In genomic region chr12:31749024-31749704, GRCh38 we compare ENCODE assay signal across 1 cellular context.
TF ChIP-seq lines count a peak whose summit lies in the region.

No MANE protein-coding gene starts in this region.

TF ChIP-seq in HepG2, 621 proteins besides CTCF, POLR2A, EP300 and RAD21 (continued from another document and continues in another):
- peak; percentile 86 for TF ChIP-seq NR2F6 (IDR thresholded peaks at IDR 0.05)
- peak; percentile 83 for TF ChIP-seq NR2F6 (CRISPR knock-in tag; IDR thresholded peaks at IDR 0.05)
- TF ChIP-seq CSRNP1 (CRISPR knock-in tag; IDR thresholded peaks at IDR 0.05), result peak; percentile 57; the same call in 1 of the 2 replicates
- TF ChIP-seq ZNF672 (CRISPR knock-in tag; IDR thresholded peaks at IDR 0.05), result no peak
- TF ChIP-seq GMEB1 (CRISPR knock-in tag; IDR thresholded peaks at IDR 0.05; ENCODE audit: borderline replicate concordance), result 0 out of 2 replicates have a peak, but pooled peaks have one; percentile 64
- no peak for TF ChIP-seq PLRG1 (conservative IDR thresholded peaks at IDR 0.05)
- no peak for TF ChIP-seq CSRNP2 (CRISPR knock-in tag; conservative IDR thresholded peaks at IDR 0.05; ENCODE audit: low read depth)
- no peak for TF ChIP-seq ATAD3A (CRISPR knock-in tag; IDR thresholded peaks at IDR 0.05)
- no peak for TF ChIP-seq ZNF839 (CRISPR knock-in tag; IDR thresholded peaks at IDR 0.05; ENCODE audit: borderline replicate concordance)
- no peak for TF ChIP-seq ZBTB7A (CRISPR knock-in tag; IDR thresholded peaks at IDR 0.05)
- no peak; the same call in 1 of the 2 replicates for TF ChIP-seq ZNF143 (CRISPR knock-in tag; IDR thresholded peaks at IDR 0.05)
- TF ChIP-seq ZBTB4 (CRISPR knock-in tag; IDR thresholded peaks at IDR 0.05; ENCODE audit: borderline replicate concordance), result no peak
- no peak for TF ChIP-seq ZFP62 (CRISPR knock-in tag; IDR thresholded peaks at IDR 0.05)
- TF ChIP-seq BRCA1 (CRISPR knock-in tag; IDR thresholded peaks at IDR 0.05), result no peak
- 0 out of 2 replicates have a peak, but pooled peaks have one; percentile 19 for TF ChIP-seq ZSCAN21 (CRISPR knock-in tag; IDR thresholded peaks at IDR 0.05; ENCODE audit: borderline replicate concordance)
- TF ChIP-seq ZNF670 (CRISPR knock-in tag; IDR thresholded peaks at IDR 0.05; ENCODE audit: borderline replicate concordance), result peak; percentile 95
- TF ChIP-seq SALL1 (CRISPR knock-in tag; IDR thresholded peaks at IDR 0.05), result peak; percentile 100
- no peak for TF ChIP-seq DNMT1 (CRISPR knock-in tag; IDR thresholded peaks at IDR 0.05)
- 0 out of 2 replicates have a peak, but pooled peaks have one; percentile 11 for TF ChIP-seq ZNF615 (CRISPR knock-in tag; IDR thresholded peaks at IDR 0.05; ENCODE audit: borderline replicate concordance)
- TF ChIP-seq SIN3A (IDR thresholded peaks at IDR 0.05; ENCODE audit: borderline replicate concordance, low read depth, low read length), result no peak
- peak; percentile 99 for TF ChIP-seq TRIM24 (CRISPR knock-in tag; IDR thresholded peaks at IDR 0.05)
- TF ChIP-seq HNRNPH1 (optimal IDR thresholded peaks at IDR 0.05; ENCODE audit: low read depth, low read length), result no peak
- peak; percentile 98 for TF ChIP-seq JUN (CRISPR knock-in tag; IDR thresholded peaks at IDR 0.05)
- no peak for TF ChIP-seq KLF15 (CRISPR knock-in tag; IDR thresholded peaks at IDR 0.05; ENCODE audit: borderline replicate concordance)
- peak; percentile 77 for TF ChIP-seq HNF1B (CRISPR knock-in tag; IDR thresholded peaks at IDR 0.05)
- TF ChIP-seq ISX (CRISPR knock-in tag; conservative IDR thresholded peaks at IDR 0.05), result 0 out of 2 replicates have a peak, but pooled peaks have one; percentile 43
- no peak for TF ChIP-seq LBX2 (CRISPR knock-in tag; IDR thresholded peaks at IDR 0.05; ENCODE audit: borderline replicate concordance)
- no peak for TF ChIP-seq NR0B2 (CRISPR knock-in tag; IDR thresholded peaks at IDR 0.05)
- TF ChIP-seq MZF1 (CRISPR knock-in tag; IDR thresholded peaks at IDR 0.05; ENCODE audit: borderline replicate concordance), result no peak
- TF ChIP-seq MIXL1 (CRISPR knock-in tag; IDR thresholded peaks at IDR 0.05), result peak; percentile 99
- TF ChIP-seq SRY (CRISPR knock-in tag; IDR thresholded peaks at IDR 0.05), result peak; percentile 25; the same call in 1 of the 2 replicates
- peak; percentile 2 for TF ChIP-seq IKZF4 (CRISPR knock-in tag; IDR thresholded peaks at IDR 0.05; ENCODE audit: borderline replicate concordance, low read depth, not compliant biosample characterization)
- no peak for TF ChIP-seq ZNF780A (CRISPR knock-in tag; IDR thresholded peaks at IDR 0.05)
- TF ChIP-seq ATF7 (IDR thresholded peaks at IDR 0.05), result peak; percentile 83
- peak; percentile 95 for TF ChIP-seq ATF7 (CRISPR knock-in tag; IDR thresholded peaks at IDR 0.05)
- peak; percentile 91 for TF ChIP-seq ZFP1 (CRISPR knock-in tag; IDR thresholded peaks at IDR 0.05)
- TF ChIP-seq ZNF251 (CRISPR knock-in tag; IDR thresholded peaks at IDR 0.05), result no peak
- no peak for TF ChIP-seq HNRNPUL1 (IDR thresholded peaks at IDR 0.05; ENCODE audit: low read depth, low read length)
- no peak for TF ChIP-seq ZNF616 (CRISPR knock-in tag; IDR thresholded peaks at IDR 0.05; ENCODE audit: low read depth)
- peak; percentile 49; the same call in 1 of the 2 replicates for TF ChIP-seq ARID4A (CRISPR knock-in tag; IDR thresholded peaks at IDR 0.05; ENCODE audit: borderline replicate concordance)
- no peak for TF ChIP-seq ZFP37 (CRISPR knock-in tag; IDR thresholded peaks at IDR 0.05; ENCODE audit: borderline replicate concordance)
- TF ChIP-seq HOXD1 (CRISPR knock-in tag; IDR thresholded peaks at IDR 0.05), result peak; percentile 93
- peak; percentile 35; the same call in 1 of the 2 replicates for TF ChIP-seq ZNF460 (CRISPR knock-in tag; IDR thresholded peaks at IDR 0.05; ENCODE audit: borderline replicate concordance)
- TF ChIP-seq MEF2D (CRISPR knock-in tag; IDR thresholded peaks at IDR 0.05), result peak; percentile 93
- peak; percentile 82; the same call in 1 of the 2 replicates for TF ChIP-seq ZNF749 (CRISPR knock-in tag; IDR thresholded peaks at IDR 0.05; ENCODE audit: borderline replicate concordance)
- no peak for TF ChIP-seq ZBTB42 (CRISPR knock-in tag; IDR thresholded peaks at IDR 0.05)
- 0 out of 2 replicates have a peak, but pooled peaks have one; percentile 70 for TF ChIP-seq ZNF337 (CRISPR knock-in tag; IDR thresholded peaks at IDR 0.05; ENCODE audit: borderline replicate concordance, low read depth)
- TF ChIP-seq E2F2 (CRISPR knock-in tag; IDR thresholded peaks at IDR 0.05; ENCODE audit: borderline replicate concordance), result no peak
- no peak for TF ChIP-seq ZNF513 (CRISPR knock-in tag; conservative IDR thresholded peaks at IDR 0.05)
- no peak for TF ChIP-seq EED (CRISPR knock-in tag; IDR thresholded peaks at IDR 0.05)
